ENCODE assay signal across 13 cellular contexts in the genomic region with DNA sequence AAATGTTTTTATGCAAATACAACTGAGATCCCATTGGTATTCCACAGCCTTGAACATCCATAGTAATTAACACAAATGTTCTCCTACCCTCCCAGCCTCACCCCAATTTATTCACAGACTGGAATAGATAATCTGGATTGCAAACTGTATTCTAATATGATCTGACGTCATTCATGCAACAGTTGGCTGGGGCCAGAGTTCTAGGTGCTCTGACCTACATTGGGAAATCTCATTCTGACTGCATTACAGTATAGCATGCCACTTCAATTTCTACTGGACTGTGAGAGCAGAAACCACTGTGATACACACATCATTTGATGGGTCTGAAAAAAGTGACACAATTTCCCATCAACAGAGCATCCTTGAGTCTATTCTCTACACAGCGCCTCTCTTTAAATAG.
"Had no signal": no experiment of that assay in that cellular context is flagged by ENCODE, and none has a peak within 500 bp of the region (broad histone marks: within the 10 kb centered on the region; RNA-seq: fewer than 3 reads in every experiment).

No MANE protein-coding gene starts in this region.

- DNase-seq: cortex of kidney; dorsolateral prefrontal cortex; effector CD8-positive, alpha-beta T cell; gastrocnemius medialis; heart right ventricle; hypothalamus; kidney glomerular epithelial cell; mammary epithelial cell; naive thymus-derived CD4-positive, alpha-beta T cell; stimulated activated CD4-positive, alpha-beta T cell treated with anti-CD3 and anti-CD28 coated beads, Interleukin-2, amount 100 ng/mL, for 48 hours; stimulated activated naive CD4-positive, alpha-beta T cell treated with Interleukin-2 at 50 U/mL for 16 hours; thyroid gland had no signal

- ATAC-seq: esophagus mucosa; gastrocnemius medialis; heart right ventricle; naive thymus-derived CD4-positive, alpha-beta T cell had no signal
